In the genomic region with DNA sequence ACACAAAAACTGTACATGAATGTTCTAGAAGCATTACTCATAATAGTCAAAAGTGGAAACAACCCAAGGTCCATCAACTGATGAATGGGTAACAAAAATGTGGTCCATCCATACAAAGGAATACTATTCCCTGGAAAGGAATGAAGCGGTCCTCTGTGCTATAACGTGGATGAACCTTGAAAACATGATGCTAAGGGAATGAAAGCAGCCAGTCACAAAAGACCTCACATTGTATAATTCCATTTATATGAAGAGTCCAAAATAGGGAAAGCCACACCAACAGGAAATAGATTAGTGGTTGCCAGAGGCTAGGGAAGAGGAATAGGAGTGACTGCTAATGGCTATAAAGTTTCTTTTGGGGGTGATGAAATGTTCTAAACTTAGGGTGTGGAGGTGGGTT, we compare ENCODE assay signal across 21 cellular contexts. TPM values are rescaled to one million over a fixed set of nuclear protein-coding genes. Genes with fewer than 3 reads are reported as not detected.
DNase-seq lines count a peak whose midpoint lies in the region; ATAC-seq, FAIRE-seq and TF ChIP-seq lines count a peak whose summit lies in the region.
"Had no signal": no experiment of that assay in that cellular context is flagged by ENCODE, and none has a peak within 500 bp of the region (broad histone marks: within the 10 kb centered on the region; RNA-seq: fewer than 3 reads in every experiment).

No MANE protein-coding gene starts in this region.

- intact Hi-C loops in HepG2 (cut with micrococcal nuclease; ENCODE audit: unreplicated experiment) = no loop called here

- CTCF ChIA-PET in HEK293 (lab: Yijun Ruan, JAX) = interaction anchor here (0.6 to 2.9 kb wide), 2 partner anchors 14 to 37 kb away, joined by 3 to 28 read pairs; no protein-coding TSS in a partner anchor
- CTCF ChIA-PET in HepG2 (lab: Yijun Ruan, JAX; ENCODE audit: low intra/inter-chr PET ratio, low total read pairs) = no interaction called here

- H3K27me3 ChIP-seq in HepG2 (ENCODE audit: control insufficient read depth in 1 of 2, insufficient read depth in 2 of 2, low read length in 2 of 2) = peaks cover 0 to 52% of the 10 kb centered on the region in 2 experiments; a peak in 3 of 5 replicates

- no peak overlapping the region for H3K9ac ChIP-seq in HepG2 (ENCODE audit: insufficient read depth, low read depth, low read length)
- H3K9ac ChIP-seq: GM23248 had no signal

- peaks cover 1% of the 10 kb centered on the region for H3K36me3 Mint-ChIP-seq in progenitor cell of endocrine pancreas (ENCODE audit: insufficient read depth)

- H3K27me3 Mint-ChIP-seq in progenitor cell of endocrine pancreas = peaks cover 38% of the 10 kb centered on the region

- no peaks in the 10 kb centered on the region for H3K36me3 ChIP-seq in HEK293 (ENCODE audit: control insufficient read depth in 2 of 2, insufficient read depth in 1 of 2, low read length in 2 of 2)
- H3K36me3 ChIP-seq in HepG2 (replicated peaks in 1 of 2; ENCODE audit: control insufficient read depth in 1 of 2, insufficient read depth in 2 of 2, low read length in 2 of 2) = no peaks in the 10 kb centered on the region

- H3K9me3 ChIP-seq in HEK293 (ENCODE audit: control insufficient read depth, insufficient read depth, low read depth, low read length) (no peaks in the 10 kb centered on the region), HepG2 (ENCODE audit: low read length) (no peaks in the 10 kb centered on the region)
- H3K9me3 ChIP-seq: Caco-2 had no signal

- H3K4me1 Mint-ChIP-seq in progenitor cell of endocrine pancreas (ENCODE audit: low read depth) = peaks cover 1% of the 10 kb centered on the region
- H3K4me1 Mint-ChIP-seq: CD4-positive, alpha-beta memory T cell had no signal

- no peak for TF ChIP-seq RAD21 in HepG2 (CRISPR knock-in tag; IDR thresholded peaks at IDR 0.05)

- no peaks in the 10 kb centered on the region for H3K79me2 ChIP-seq in HepG2 (ENCODE audit: insufficient read depth, low read length)

- TF ChIP-seq EP300 in HepG2 (IDR thresholded peaks at IDR 0.05; ENCODE audit: low read depth in 2 of 2, low read length in 2 of 2) = no peak
- TF ChIP-seq EP300 in HepG2 (CRISPR knock-in tag; IDR thresholded peaks at IDR 0.05; ENCODE audit: borderline replicate concordance) = no peak

- H4K20me1 ChIP-seq in HepG2 (ENCODE audit: insufficient read depth, low read length) = no peaks in the 10 kb centered on the region

- in situ Hi-C loops in SK-MEL-5 (cut with HindIII; ENCODE audit: low pct_unique_long_range_greater_than_20kb, low sequenced_read_pairs) = no loop called here
- in situ Hi-C loops in HepG2 (cut with HindIII; ENCODE audit: extremely low pct_ligation_motif_present, low pct_unique_long_range_greater_than_20kb) = no loop called here

- WGBS in HepG2 (ENCODE audit: low lambda C conversion rate) = 17% methylated on average over 2 of the region's 2 CpGs

- no peak for ATAC-seq in HepG2
- ATAC-seq: GM12878 had no signal

- H3K27ac ChIP-seq in HEK293 (ENCODE audit: extremely low read depth, low read depth, low read length) = no peak overlapping the region
- no peak overlapping the region for H3K27ac ChIP-seq in HepG2 (ENCODE audit: extremely low read length, insufficient read depth, low read length)
- H3K27ac ChIP-seq: GM23248 had no signal

- no peaks in the 10 kb centered on the region for H3K4me1 ChIP-seq in HEK293 (ENCODE audit: control insufficient read depth, insufficient read depth, low read length)
- no peaks in the 10 kb centered on the region for H3K4me1 ChIP-seq in HepG2 (ENCODE audit: insufficient read depth, low read length)
- H3K4me1 ChIP-seq: Caco-2 had no signal

- H3K4me3 Mint-ChIP-seq in progenitor cell of endocrine pancreas (ENCODE audit: low read depth) = no peak overlapping the region
- H3K4me3 Mint-ChIP-seq: CD4-positive, alpha-beta memory T cell had no signal

- DNase-seq in SK-MEL-5 (ENCODE audit: low read depth, low spot score) = peak; percentile 66
- DNase-seq in progenitor cell of endocrine pancreas (ENCODE audit: low spot score, unreplicated experiment) = no peak
- no peak for DNase-seq in stimulated activated CD4-positive, alpha-beta T cell treated with anti-CD3 and anti-CD28 coated beads, Interleukin-4, amount 100 ng/mL, for 1 hour
- no peak for DNase-seq in SIG-M5 treated with dmso at 0.1 percent for 504 hours (lab: John Stamatoyannopoulos, UW; ENCODE audit: unreplicated experiment)
- DNase-seq in HepG2 (ENCODE audit: low spot score) = no peak
- DNase-seq: C1 segment of cervical spinal cord; Caco-2; CD4-positive, alpha-beta memory T cell; DMS153; DND-41; GDM1; GM23248; H7; HCEC 1CT had no signal

- H3K4me3 ChIP-seq in HEK293 (ENCODE audit: low read depth, low read length) (no peak overlapping the region), HepG2 (replicated peaks in 1 of 3; ENCODE audit: insufficient read depth in 1 of 3, low read depth in 2 of 3, low read length in 3 of 3) (no peak overlapping the region)
- H3K4me3 ChIP-seq: GM12878, GM23248 had no signal

- peak overlapping the region; percentile 23 for H3K27ac Mint-ChIP-seq in progenitor cell of endocrine pancreas
- H3K27ac Mint-ChIP-seq: CD4-positive, alpha-beta memory T cell had no signal

- H3K9me3 Mint-ChIP-seq in progenitor cell of endocrine pancreas (ENCODE audit: low read depth) = peaks cover 4% of the 10 kb centered on the region

- POLR2A ChIA-PET in HEK293 (lab: Yijun Ruan, JAX) = no interaction called here
- POLR2A ChIA-PET in HepG2 (lab: Yijun Ruan, JAX) = no interaction called here

- TF ChIP-seq POLR2A in HepG2 (IDR thresholded peaks at IDR 0.05; ENCODE audit: insufficient read depth in 1 of 2, low read depth in 2 of 2, low read length in 2 of 2) = no peak

- no peak overlapping the region for H2AFZ ChIP-seq in HepG2 (ENCODE audit: low read length)
- H2AFZ ChIP-seq: GM23248 had no signal

- BruUV-seq in HepG2 (replicated peaks; lab: Mats Ljungman, UMichigan) = no TSS peak

- TF ChIP-seq CTCF in HEK293 (tag by site-specific recombination; IDR thresholded peaks at IDR 0.05) (no peak), progenitor cell of endocrine pancreas (IDR thresholded peaks at IDR 0.05; ENCODE audit: unreplicated experiment) (no peak), HepG2 (CRISPR knock-in tag; IDR thresholded peaks at IDR 0.05) (no peak)

- FAIRE-seq in HepG2 (lab: Jason Lieb, UNC) = no peak
- FAIRE-seq: GM12878, GM19239, H1 had no signal

- no peak overlapping the region for H3K4me2 ChIP-seq in HepG2 (ENCODE audit: low read depth, low read length)

TF ChIP-seq in HEK293, 187 proteins besides CTCF, POLR2A, EP300 and RAD21:
- TF ChIP-seq ZNF10 (tag by site-specific recombination; IDR thresholded peaks at IDR 0.05) = peak; percentile 63; the same call in 1 of the 2 replicates
- TF ChIP-seq ZNF335 (tag by site-specific recombination; conservative IDR thresholded peaks at IDR 0.05) = no peak

TF ChIP-seq in HepG2, 621 proteins besides CTCF, POLR2A, EP300 and RAD21:
- TF ChIP-seq FOXP4 (CRISPR knock-in tag; IDR thresholded peaks at IDR 0.05) = no peak

RNA-seq across cellular contexts. Expression of gene BARHL1, which starts 22.7 kb away (rescaled TPM):
- not detected in 2 replicates for total RNA-seq in SK-MEL-5 (2014; rRNA removed; shearing (Covaris generic))
- not detected in 2 replicates for polyA plus RNA-seq in SK-MEL-5 (2015; cell fraction: cytosol; rRNA removed)
- not detected in 2 replicates for polyA plus RNA-seq in SK-MEL-5 (2015; cell fraction: nucleus; rRNA removed)
- total RNA-seq in progenitor cell of endocrine pancreas (not detected in 2 replicates), HepG2 (2016; rRNA removed; fragmentation: Illumina TruSeq; extraction: Trizol) (not detected in 2 replicates)
- not detected in 2 replicates for total RNA-seq in HepG2 (2016; cell fraction: cytosol; rRNA removed; fragmentation: Illumina TruSeq; extraction: Trizol; ENCODE audit: low read depth)
- total RNA-seq in HepG2 (2016; cell fraction: insoluble cytoplasmic fraction; rRNA removed; fragmentation: Illumina TruSeq; extraction: Trizol) = not detected in 2 replicates
- total RNA-seq in HepG2 (2016; cell fraction: membrane; rRNA removed; fragmentation: Illumina TruSeq; extraction: Trizol) = not detected in 2 replicates
- total RNA-seq in HepG2 (2016; cell fraction: nucleus; rRNA removed; fragmentation: Illumina TruSeq; extraction: Trizol) = not detected in 2 replicates
- not detected in 2 replicates for polyA plus RNA-seq in HepG2 (2011; rRNA removed)
- not detected in 2 replicates for polyA plus RNA-seq in HepG2 (2011; cell fraction: cytosol; rRNA removed)
- not detected in 2 replicates for polyA plus RNA-seq in HepG2 (2011; cell fraction: nucleus; rRNA removed)
- polyA plus RNA-seq in HepG2 (2012) = not detected in 2 replicates
- polyA plus RNA-seq in HepG2 (2016; cell fraction: cytosol; fragmentation: Illumina TruSeq; extraction: Trizol; ENCODE audit: low read depth) = not detected in 2 replicates
- polyA plus RNA-seq in HepG2 (2016; cell fraction: insoluble cytoplasmic fraction; fragmentation: Illumina TruSeq; extraction: Trizol; ENCODE audit: low read depth) = not detected in 2 replicates
- polyA plus RNA-seq in HepG2 (2016; cell fraction: membrane; fragmentation: Illumina TruSeq; extraction: Trizol; ENCODE audit: low read depth) = not detected in 2 replicates
- not detected in 2 replicates for polyA plus RNA-seq in HepG2 (2016; cell fraction: nucleus; fragmentation: Illumina TruSeq; extraction: Trizol; ENCODE audit: insufficient read depth, low read depth)
- polyA minus RNA-seq in HepG2 (2011; rRNA and poly(A)+ RNA removed; ENCODE audit: low replicate concordance) = not detected in 2 replicates
- not detected in 2 replicates for polyA minus RNA-seq in HepG2 (2011; cell fraction: cytosol; rRNA and poly(A)+ RNA removed)
- polyA minus RNA-seq in HepG2 (2011; cell fraction: nucleus; rRNA and poly(A)+ RNA removed) = not detected in 2 replicates
- total RNA-seq: A172; A673; Caco-2; CD4-positive, alpha-beta memory T cell; GM12878; GM23248; H1; H7 had no signal
- polyA plus RNA-seq: BJ; CD4-positive, alpha-beta memory T cell; GM12878; GM23248; H1 had no signal

Comparison
In these comparisons a context has a peak if more than half of its experiments do, and no peak if none do; other contexts are left out.
1. Of the 63 proteins assayed by ChIP-seq in both HepG2 and HEK293: peak only in HepG2: none; only in HEK293: ZNF10; in both: none; in neither: 62.